1 cellular context compared by ENCODE assay signal in genomic region chr6:110352603-110353303, GRCh38.
TF ChIP-seq lines count a peak whose summit lies in the region.

No MANE protein-coding gene starts in this region.

TF ChIP-seq in WTC11, 78 proteins besides CTCF, POLR2A, EP300 and RAD21 (continued from another document):
- no peak for TF ChIP-seq PRRX2 (CRISPR knock-in tag; IDR thresholded peaks at IDR 0.05)
